ENCODE assay signal across 6 cellular contexts in genomic region chr12:44331269-44331668, GRCh38.
"Had no signal": no experiment of that assay in that cellular context is flagged by ENCODE, and none has a peak within 500 bp of the region (broad histone marks: within the 10 kb centered on the region; RNA-seq: fewer than 3 reads in every experiment).

No MANE protein-coding gene starts in this region.

- DNase-seq: H9, HCEC 1CT, KBM-7 had no signal

- H3K27me3 Mint-ChIP-seq: IgD-negative memory B cell had no signal

- H3K27ac Mint-ChIP-seq: GM23338, H9, IgD-negative memory B cell had no signal

- H3K4me3 Mint-ChIP-seq: GM23338, H9, IgD-negative memory B cell had no signal

- H3K4me1 Mint-ChIP-seq: GM23338, H9, IgD-negative memory B cell had no signal

- H3K4me3 ChIP-seq: GM23338 had no signal

- ATAC-seq: GM23338, HepG2 had no signal
